34 cellular contexts compared by ENCODE assay signal in the genomic region with DNA sequence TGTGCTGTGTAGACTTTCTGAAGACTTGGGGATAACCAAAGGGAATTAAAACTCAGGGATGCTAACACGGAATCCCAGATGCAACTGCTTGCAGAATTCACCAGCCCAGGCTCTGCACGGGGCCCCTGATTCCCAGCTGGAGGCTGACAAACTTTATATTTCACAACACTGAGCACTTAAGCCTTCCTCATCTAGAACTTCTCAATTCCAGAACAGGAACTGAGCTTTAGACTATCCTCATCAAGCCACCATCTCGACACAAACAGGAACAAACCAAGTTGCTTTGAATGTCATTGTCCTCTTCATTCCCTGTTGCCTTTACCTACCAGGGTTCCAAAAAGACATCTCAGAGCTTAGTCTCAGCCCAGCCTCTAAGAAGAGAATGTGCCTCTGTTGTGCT. TPM values are rescaled to one million over a fixed set of nuclear protein-coding genes. Genes with fewer than 3 reads are reported as not detected.
A peak's percentile ranks its signal among the peaks of the same experiment; 100 is the strongest.
DNase-seq lines count a peak whose midpoint lies in the region; ATAC-seq and TF ChIP-seq lines count a peak whose summit lies in the region.
"Had no signal": no experiment of that assay in that cellular context is flagged by ENCODE, and none has a peak within 500 bp of the region (broad histone marks: within the 10 kb centered on the region; RNA-seq: fewer than 3 reads in every experiment).

No MANE protein-coding gene starts in this region.

- no peaks in the 10 kb centered on the region for H3K4me1 ChIP-seq in left ventricle myocardium inferior
- H3K4me1 ChIP-seq: breast epithelium, thyroid gland, vagina had no signal

- DNase-seq in left ventricle myocardium superior (no peak), left ventricle myocardium inferior (no peak), MV-4-11 (lab: John Stamatoyannopoulos, UW) (peak; percentile 95), SKM-1 treated with dmso at 0.1 percent for 144 hours (lab: John Stamatoyannopoulos, UW; ENCODE audit: unreplicated experiment) (peak; percentile 75), pons (ENCODE audit: low spot score) (peak; percentile 54), LoVo (ENCODE audit: low spot score) (no peak), DMS 273 (lab: John Stamatoyannopoulos, UW; ENCODE audit: unreplicated experiment) (no peak), MCF 10A (ENCODE audit: unreplicated experiment) (no peak)
- DNase-seq: activated CD4-positive, alpha-beta T cell treated with anti-CD3 and anti-CD28 coated beads for 4 hours; activated CD8-positive, alpha-beta T cell treated with anti-CD3 and anti-CD28 coated beads, Interleukin-2, amount 10 ng/mL, durations not matched to agents 7 days and 5 days; CD8-positive, alpha-beta memory T cell; DMS153; effector CD4-positive, alpha-beta T cell; immature natural killer cell; left cardiac atrium; NCI-H1105; NCI-H187 treated with DMSO at 0.1 percent for 48 hours; NCI-H2171; NCI-H510A; PC-9; stimulated activated CD4-positive, alpha-beta T cell treated with anti-CD3 and anti-CD28 coated beads, Interleukin-4, amount 100 ng/mL, for 24 hours; T-helper 9 cell; thyroid gland; WERI-Rb-1 had no signal

- no peaks in the 10 kb centered on the region for H3K27me3 ChIP-seq in left ventricle myocardium inferior (ENCODE audit: low read depth)
- H3K27me3 ChIP-seq: breast epithelium, thyroid gland, vagina had no signal

- CTCF ChIA-PET in MCF 10A (lab: Yijun Ruan, JAX): no interaction called here

- H3K27ac Mint-ChIP-seq in MCF 10A (ENCODE audit: low read depth, unreplicated experiment): no peak overlapping the region
- H3K27ac Mint-ChIP-seq: activated CD8-positive, alpha-beta T cell treated with anti-CD3 and anti-CD28 coated beads, Interleukin-2, amount 10 ng/mL, durations not matched to agents 7 days and 5 days; activated naive CD4-positive, alpha-beta T cell treated with anti-CD3 and anti-CD28 coated beads, Interleukin-2, amount 50 U/mL, for 24 hours; activated T-helper 17 cell treated with anti-CD3 and anti-CD28 coated beads, Interleukin-2, amount 50 U/mL, for 72 hours; CD8-positive, alpha-beta memory T cell; immature natural killer cell; memory B cell had no signal

- TF ChIP-seq CTCF in left ventricle myocardium inferior (IDR thresholded peaks at IDR 0.05; ENCODE audit: borderline replicate concordance) (no peak), MCF 10A (IDR thresholded peaks at IDR 0.05; ENCODE audit: unreplicated experiment) (no peak)

- H3K9me3 Mint-ChIP-seq in MCF 10A (ENCODE audit: unreplicated experiment): no peaks in the 10 kb centered on the region
- H3K9me3 Mint-ChIP-seq: activated naive CD4-positive, alpha-beta T cell treated with anti-CD3 and anti-CD28 coated beads, Interleukin-2, amount 50 U/mL, for 24 hours; activated T-helper 17 cell treated with anti-CD3 and anti-CD28 coated beads, Interleukin-2, amount 50 U/mL, for 72 hours; immature natural killer cell had no signal

- intact Hi-C loops in left ventricle myocardium superior (cut with micrococcal nuclease): no loop called here
- intact Hi-C loops in left ventricle myocardium inferior (cut with micrococcal nuclease): no loop called here
- intact Hi-C loops in MCF 10A (cut with micrococcal nuclease): no loop called here

- no peaks in the 10 kb centered on the region for H3K36me3 Mint-ChIP-seq in MCF 10A (ENCODE audit: insufficient read depth, unreplicated experiment)
- H3K36me3 Mint-ChIP-seq: activated naive CD4-positive, alpha-beta T cell treated with anti-CD3 and anti-CD28 coated beads, Interleukin-2, amount 50 U/mL, for 24 hours; CD8-positive, alpha-beta memory T cell; immature natural killer cell; memory B cell had no signal

- ATAC-seq in left ventricle myocardium superior: peak; percentile 57
- ATAC-seq: activated CD8-positive, alpha-beta T cell treated with anti-CD3 and anti-CD28 coated beads, Interleukin-2, amount 10 ng/mL, durations not matched to agents 7 days and 5 days; activated T-helper 17 cell treated with anti-CD3 and anti-CD28 coated beads, Interleukin-2, amount 50 U/mL, for 72 hours; sciatic nerve had no signal

- POLR2A ChIA-PET in MCF 10A (lab: Yijun Ruan, JAX): no interaction called here

- H3K4me3 Mint-ChIP-seq in MCF 10A (ENCODE audit: unreplicated experiment): no peak overlapping the region
- H3K4me3 Mint-ChIP-seq: activated CD8-positive, alpha-beta T cell treated with anti-CD3 and anti-CD28 coated beads, Interleukin-2, amount 10 ng/mL, durations not matched to agents 7 days and 5 days; activated naive CD4-positive, alpha-beta T cell treated with anti-CD3 and anti-CD28 coated beads, Interleukin-2, amount 50 U/mL, for 24 hours; activated T-helper 17 cell treated with anti-CD3 and anti-CD28 coated beads, Interleukin-2, amount 50 U/mL, for 72 hours; CD8-positive, alpha-beta memory T cell; immature natural killer cell; memory B cell had no signal

- no peaks in the 10 kb centered on the region for H3K36me3 ChIP-seq in left ventricle myocardium inferior
- H3K36me3 ChIP-seq: breast epithelium, thyroid gland, vagina, WERI-Rb-1 had no signal

- H3K9me3 ChIP-seq in left ventricle myocardium inferior (replicated peaks): no peaks in the 10 kb centered on the region
- H3K9me3 ChIP-seq: breast epithelium, thyroid gland, vagina had no signal

- BruUV-seq in MCF 10A (replicated peaks; lab: Mats Ljungman, UMichigan): no TSS peak

- no peak overlapping the region for H3K4me3 ChIP-seq in left ventricle myocardium inferior
- H3K4me3 ChIP-seq: breast epithelium, PC-9, thyroid gland, vagina had no signal

- peaks cover 33% of the 10 kb centered on the region for H3K27me3 Mint-ChIP-seq in MCF 10A (ENCODE audit: insufficient read depth, unreplicated experiment)

- H3K4me1 Mint-ChIP-seq in MCF 10A (ENCODE audit: insufficient read depth, unreplicated experiment): no peaks in the 10 kb centered on the region
- H3K4me1 Mint-ChIP-seq: activated naive CD4-positive, alpha-beta T cell treated with anti-CD3 and anti-CD28 coated beads, Interleukin-2, amount 50 U/mL, for 24 hours; activated T-helper 17 cell treated with anti-CD3 and anti-CD28 coated beads, Interleukin-2, amount 50 U/mL, for 72 hours; CD8-positive, alpha-beta memory T cell; immature natural killer cell; memory B cell had no signal

- H3K27ac ChIP-seq in left ventricle myocardium inferior (replicated peaks): no peak overlapping the region
- H3K27ac ChIP-seq: breast epithelium, PC-9, thyroid gland, vagina, WERI-Rb-1 had no signal

RNA-seq across cellular contexts. Expression of gene CCDC63, which starts 22.2 kb away (rescaled TPM):
- total RNA-seq in left ventricle myocardium superior: not detected
- total RNA-seq in left ventricle myocardium inferior: not detected
- total RNA-seq in MCF 10A (2022): not detected in 2 replicates
- total RNA-seq: A172; activated CD8-positive, alpha-beta T cell treated with anti-CD3 and anti-CD28 coated beads, Interleukin-2, amount 10 ng/mL, durations not matched to agents 7 days and 5 days; activated T-helper 17 cell treated with anti-CD3 and anti-CD28 coated beads, Interleukin-2, amount 50 U/mL, for 72 hours; breast epithelium; CD8-positive, alpha-beta memory T cell; H4; left cardiac atrium; myocyte; PC-9; posterior vena cava; sciatic nerve; thyroid gland; vagina had no signal

RNA-seq across cellular contexts. Expression of gene MYL2, which starts 51.3 kb away (rescaled TPM):
- total RNA-seq in left ventricle myocardium superior: 22,131 TPM
- 33,375 TPM for total RNA-seq in left ventricle myocardium inferior
- not detected in 2 replicates for total RNA-seq in MCF 10A (2022)
- total RNA-seq: activated CD8-positive, alpha-beta T cell treated with anti-CD3 and anti-CD28 coated beads, Interleukin-2, amount 10 ng/mL, durations not matched to agents 7 days and 5 days; activated T-helper 17 cell treated with anti-CD3 and anti-CD28 coated beads, Interleukin-2, amount 50 U/mL, for 72 hours; breast epithelium; CD8-positive, alpha-beta memory T cell; H4; PC-9; posterior vena cava; sciatic nerve; thyroid gland; vagina had no signal

Comparison
In these comparisons a context has a peak if more than half of its experiments do, and no peak if none do; other contexts are left out.
1. DNase-seq: peak in MV-4-11 (single experiment), SKM-1 treated with dmso at 0.1 percent for 144 hours (single experiment) and pons (single experiment); none in left ventricle myocardium superior (single experiment), left ventricle myocardium inferior (single experiment), LoVo (single experiment), DMS 273 (single experiment) and MCF 10A (single experiment).
2. RNA of gene MYL2, which starts 51.3 kb away (total RNA-seq): 33,375 TPM in left ventricle myocardium inferior (single experiment) and 22,131 TPM in left ventricle myocardium superior (single experiment); not detected in MCF 10A; every median in the first group is over 1,000 times any median in the second.